21 cellular contexts compared by ENCODE assay signal in genomic region chr16:16001856-16002255, GRCh38. TPM values are rescaled to one million over a fixed set of nuclear protein-coding genes. Genes with fewer than 3 reads are reported as not detected.
DNase-seq lines count a peak whose midpoint lies in the region; ATAC-seq and TF ChIP-seq lines count a peak whose summit lies in the region.
"Had no signal": no experiment of that assay in that cellular context is flagged by ENCODE, and none has a peak within 500 bp of the region (broad histone marks: within the 10 kb centered on the region; RNA-seq: fewer than 3 reads in every experiment).

No MANE protein-coding gene starts in this region.

- H3K4me1 ChIP-seq in esophagus squamous epithelium (peaks cover 5 to 37% (median 23%) of the 10 kb centered on the region in 3 donors), BE2C (peaks cover 14% of the 10 kb centered on the region)

- intact Hi-C loops in esophagus squamous epithelium (cut with DNase I), result no loop called here

- no peak for ATAC-seq in GM21529 (IDR thresholded peaks at IDR 0.05; ENCODE audit: unreplicated experiment)
- ATAC-seq: K562, SK-N-SH treated with all-trans-retinoic acid at 6 μM for 48 hours, T-cell had no signal

- TF ChIP-seq POLR2A in esophagus squamous epithelium (IDR thresholded peaks at IDR 0.05), result no peak

- H3K9me3 ChIP-seq in esophagus squamous epithelium, result no peaks in the 10 kb centered on the region
- no peaks in the 10 kb centered on the region for H3K9me3 ChIP-seq in BE2C
- H3K9me3 ChIP-seq: Caco-2 had no signal

- H3K4me3 ChIP-seq in esophagus squamous epithelium (no peak overlapping the region), BE2C (ENCODE audit: low read depth, low read length) (no peak overlapping the region)
- H3K4me3 ChIP-seq: K562 had no signal

- DNase-seq in NCI-H2196 (lab: John Stamatoyannopoulos, UW; ENCODE audit: unreplicated experiment) (peak; percentile 22), NCI-H2196 treated with DMSO at 0.1 percent for 48 hours (lab: John Stamatoyannopoulos, UW; ENCODE audit: unreplicated experiment) (no peak), NCI-H345 treated with DMSO at 0.1 percent for 48 hours (lab: John Stamatoyannopoulos, UW; ENCODE audit: unreplicated experiment) (peak; percentile 68), esophagus squamous epithelium (lab: John Stamatoyannopoulos, UW) (no peak), BE2C (no peak), 8988T (no peak)
- DNase-seq: ACHN; Caco-2; CD4-positive, alpha-beta T cell; DMS153; GDM1; HCEC 1CT; NCI-H1092 treated with DMSO at 0.1 percent for 48 hours; NCI-H524; NCI-H82; SIG-M5; T-cell had no signal

- H3K27me3 ChIP-seq in esophagus squamous epithelium, result no peaks in the 10 kb centered on the region
- H3K27me3 ChIP-seq in BE2C, result no peaks in the 10 kb centered on the region; the same call in 1 of the 2 replicates

- WGBS in esophagus squamous epithelium, 2 donors, result 56 to 78% methylated on average over 4 of the region's 4 CpGs

- H3K36me3 ChIP-seq in esophagus squamous epithelium (no peaks in the 10 kb centered on the region), BE2C (peaks cover 4% of the 10 kb centered on the region; the same call in 1 of the 2 replicates)

- no peak for TF ChIP-seq CTCF in esophagus squamous epithelium (IDR thresholded peaks at IDR 0.05)
- TF ChIP-seq CTCF in BE2C (IDR thresholded peaks at IDR 0.05; ENCODE audit: low read depth, low read length), result no peak

- peak overlapping the region in 3 of 4 donors; percentile 6 to 11 (median 9) for H3K27ac ChIP-seq in esophagus squamous epithelium
- H3K27ac ChIP-seq: RWPE1 had no signal

RNA-seq across cellular contexts. Expression of gene ABCC1, which starts 52.4 kb away (rescaled TPM):
- total RNA-seq in esophagus squamous epithelium, result 10 to 100 TPM; 22.9 to 56.7 (median 46.9) TPM
- 84.0 TPM for polyA plus RNA-seq in BE2C (2012; ENCODE audit: insufficient read depth, insufficient read length, low read depth)

Comparison
In these comparisons a context has a peak if more than half of its experiments do, and no peak if none do; other contexts are left out.
1. DNase-seq: peak in NCI-H2196 (single experiment) and NCI-H345 treated with DMSO at 0.1 percent for 48 hours (single experiment); none in NCI-H2196 treated with DMSO at 0.1 percent for 48 hours (single experiment), esophagus squamous epithelium (single experiment), BE2C (single experiment) and 8988T (single experiment).